8 cellular contexts compared by ENCODE assay signal in genomic region chr6:159074120-159074684, GRCh38. TPM values are rescaled to one million over a fixed set of nuclear protein-coding genes. Genes with fewer than 3 reads are reported as not detected.
A peak's percentile ranks its signal among the peaks of the same experiment; 100 is the strongest.
DNase-seq lines count a peak whose midpoint lies in the region; ATAC-seq lines count a peak whose summit lies in the region.

No MANE protein-coding gene starts in this region.

- peaks cover 4% of the 10 kb centered on the region for H3K36me3 Mint-ChIP-seq in memory B cell
- H3K36me3 Mint-ChIP-seq in activated CD4-positive, alpha-beta memory T cell treated with anti-CD3 and anti-CD28 coated beads, Interleukin-2, amount 10 ng/mL, durations not matched to agents 7 days and 5 days (ENCODE audit: low read depth): no peaks in the 10 kb centered on the region
- H3K36me3 Mint-ChIP-seq in CD4-positive, alpha-beta memory T cell: no peaks in the 10 kb centered on the region

- no peaks in the 10 kb centered on the region for H3K36me3 ChIP-seq in CD4-positive, alpha-beta memory T cell (ENCODE audit: insufficient read depth, low read length)

- no peaks in the 10 kb centered on the region for H3K27me3 ChIP-seq in CD4-positive, alpha-beta memory T cell (ENCODE audit: insufficient read depth, low read length)

- H3K4me1 Mint-ChIP-seq in memory B cell: peaks cover 18% of the 10 kb centered on the region
- H3K4me1 Mint-ChIP-seq in activated CD4-positive, alpha-beta memory T cell treated with anti-CD3 and anti-CD28 coated beads, Interleukin-2, amount 10 ng/mL, durations not matched to agents 7 days and 5 days: peaks cover 15% of the 10 kb centered on the region
- H3K4me1 Mint-ChIP-seq in CD4-positive, alpha-beta memory T cell: peaks cover 20 to 37% (median 27%) of the 10 kb centered on the region in 4 donors

- POLR2A ChIA-PET in activated CD4-positive, alpha-beta memory T cell treated with anti-CD3 and anti-CD28 coated beads, Interleukin-2, amount 10 ng/mL, durations not matched to agents 7 days and 5 days (lab: Charles Lee): interaction anchor here (1.0 to 1.2 kb wide), 2 partner anchors 11 to 31 kb away, joined by 3 to 4 read pairs; no protein-coding TSS in a partner anchor
- POLR2A ChIA-PET in CD4-positive, alpha-beta memory T cell (lab: Charles Lee; ENCODE audit: partially characterized antibody): interaction anchor here (0.7 to 5.4 kb wide), 3 partner anchors 10 to 30 kb away, joined by 3 to 53 read pairs (median 3); no protein-coding TSS in a partner anchor

- DNase-seq in ELR (ENCODE audit: low read depth): peak; percentile 42
- peak; percentile 29 for DNase-seq in NCI-H2171 (lab: John Stamatoyannopoulos, UW)
- DNase-seq in cerebellar cortex (ENCODE audit: low spot score): peak; percentile 72
- no peak for DNase-seq in memory B cell (ENCODE audit: low spot score in 2 of 2)
- no peak for DNase-seq in activated CD4-positive, alpha-beta memory T cell treated with anti-CD3 and anti-CD28 coated beads, Interleukin-2, amount 10 ng/mL, durations not matched to agents 7 days and 5 days
- no peak for DNase-seq in activated naive CD4-positive, alpha-beta T cell (lab: John Stamatoyannopoulos, UW)
- DNase-seq in CD4-positive, alpha-beta memory T cell: no peak

- H3K27ac Mint-ChIP-seq in memory B cell: no peak overlapping the region
- no peak overlapping the region for H3K27ac Mint-ChIP-seq in activated CD4-positive, alpha-beta memory T cell treated with anti-CD3 and anti-CD28 coated beads, Interleukin-2, amount 10 ng/mL, durations not matched to agents 7 days and 5 days
- no peak overlapping the region for H3K27ac Mint-ChIP-seq in CD4-positive, alpha-beta memory T cell

- H3K4me3 Mint-ChIP-seq in memory B cell: peak overlapping the region; percentile 43
- no peak overlapping the region for H3K4me3 Mint-ChIP-seq in activated CD4-positive, alpha-beta memory T cell treated with anti-CD3 and anti-CD28 coated beads, Interleukin-2, amount 10 ng/mL, durations not matched to agents 7 days and 5 days
- no peak overlapping the region for H3K4me3 Mint-ChIP-seq in CD4-positive, alpha-beta memory T cell

- no peak overlapping the region for H3K4me3 ChIP-seq in CD4-positive, alpha-beta memory T cell (ENCODE audit: low read length in 2 of 2)

- no peaks in the 10 kb centered on the region for H3K9me3 Mint-ChIP-seq in memory B cell
- peaks cover 5% of the 10 kb centered on the region for H3K9me3 Mint-ChIP-seq in activated CD4-positive, alpha-beta memory T cell treated with anti-CD3 and anti-CD28 coated beads, Interleukin-2, amount 10 ng/mL, durations not matched to agents 7 days and 5 days
- H3K9me3 Mint-ChIP-seq in CD4-positive, alpha-beta memory T cell: peaks cover 0 to 3% (median 0%) of the 10 kb centered on the region in 8 donors

- no peaks in the 10 kb centered on the region for H3K9me3 ChIP-seq in CD4-positive, alpha-beta memory T cell (ENCODE audit: control insufficient read depth in 1 of 2, low read length in 2 of 2)

- CTCF ChIA-PET in activated CD4-positive, alpha-beta memory T cell treated with anti-CD3 and anti-CD28 coated beads, Interleukin-2, amount 10 ng/mL, durations not matched to agents 7 days and 5 days (lab: Charles Lee): interaction anchor here (0.7 kb wide), 1 partner anchor 66 kb away, joined by 3 read pairs; no protein-coding TSS in a partner anchor
- CTCF ChIA-PET in CD4-positive, alpha-beta memory T cell (lab: Charles Lee; ENCODE audit: partially characterized antibody): interaction anchor here (0.6 to 4.0 kb wide), 3 partner anchors 10 to 36 kb away, joined by 3 to 20 read pairs (median 4); no protein-coding TSS in a partner anchor

- intact Hi-C loops in CD4-positive, alpha-beta memory T cell (cut with micrococcal nuclease): no loop called here

- peaks cover 12% of the 10 kb centered on the region for H3K4me1 ChIP-seq in CD4-positive, alpha-beta memory T cell (ENCODE audit: insufficient read depth, low read length)

- ATAC-seq in memory B cell (ENCODE audit: low read depth): no peak
- ATAC-seq in GM18909 (IDR thresholded peaks at IDR 0.05; ENCODE audit: poor library complexity, unreplicated experiment): no peak

- no peak overlapping the region for H3K27ac ChIP-seq in CD4-positive, alpha-beta memory T cell (ENCODE audit: low read depth, low read length)

- no peaks in the 10 kb centered on the region for H3K27me3 Mint-ChIP-seq in memory B cell
- H3K27me3 Mint-ChIP-seq in activated CD4-positive, alpha-beta memory T cell treated with anti-CD3 and anti-CD28 coated beads, Interleukin-2, amount 10 ng/mL, durations not matched to agents 7 days and 5 days: peaks cover 23% of the 10 kb centered on the region
- peaks cover 3% of the 10 kb centered on the region in 2 donors for H3K27me3 Mint-ChIP-seq in CD4-positive, alpha-beta memory T cell

RNA-seq across cellular contexts. Expression of gene TAGAP, which starts 29.4 kb away (rescaled TPM):
- total RNA-seq in activated CD4-positive, alpha-beta memory T cell treated with anti-CD3 and anti-CD28 coated beads, Interleukin-2, amount 10 ng/mL, durations not matched to agents 7 days and 5 days: 10 to 100 TPM; 52.0 to 53.2 TPM
- total RNA-seq in CD4-positive, alpha-beta memory T cell: 100 to 1,000 TPM; 160 to 161 TPM
- 100 to 1,000 TPM; 215 to 276 TPM for polyA plus RNA-seq in CD4-positive, alpha-beta memory T cell

Comparison
In these comparisons a context has a peak if more than half of its experiments do, and no peak if none do; other contexts are left out.
1. DNase-seq: peak in ELR (single experiment), NCI-H2171 (single experiment) and cerebellar cortex (single experiment); none in memory B cell (0 of 2), activated CD4-positive, alpha-beta memory T cell treated with anti-CD3 and anti-CD28 coated beads, Interleukin-2, amount 10 ng/mL, durations not matched to agents 7 days and 5 days (single experiment), activated naive CD4-positive, alpha-beta T cell (0 of 4) and CD4-positive, alpha-beta memory T cell (0 of 5).